ENCODE assay signal across 11 cellular contexts in the genomic region with DNA sequence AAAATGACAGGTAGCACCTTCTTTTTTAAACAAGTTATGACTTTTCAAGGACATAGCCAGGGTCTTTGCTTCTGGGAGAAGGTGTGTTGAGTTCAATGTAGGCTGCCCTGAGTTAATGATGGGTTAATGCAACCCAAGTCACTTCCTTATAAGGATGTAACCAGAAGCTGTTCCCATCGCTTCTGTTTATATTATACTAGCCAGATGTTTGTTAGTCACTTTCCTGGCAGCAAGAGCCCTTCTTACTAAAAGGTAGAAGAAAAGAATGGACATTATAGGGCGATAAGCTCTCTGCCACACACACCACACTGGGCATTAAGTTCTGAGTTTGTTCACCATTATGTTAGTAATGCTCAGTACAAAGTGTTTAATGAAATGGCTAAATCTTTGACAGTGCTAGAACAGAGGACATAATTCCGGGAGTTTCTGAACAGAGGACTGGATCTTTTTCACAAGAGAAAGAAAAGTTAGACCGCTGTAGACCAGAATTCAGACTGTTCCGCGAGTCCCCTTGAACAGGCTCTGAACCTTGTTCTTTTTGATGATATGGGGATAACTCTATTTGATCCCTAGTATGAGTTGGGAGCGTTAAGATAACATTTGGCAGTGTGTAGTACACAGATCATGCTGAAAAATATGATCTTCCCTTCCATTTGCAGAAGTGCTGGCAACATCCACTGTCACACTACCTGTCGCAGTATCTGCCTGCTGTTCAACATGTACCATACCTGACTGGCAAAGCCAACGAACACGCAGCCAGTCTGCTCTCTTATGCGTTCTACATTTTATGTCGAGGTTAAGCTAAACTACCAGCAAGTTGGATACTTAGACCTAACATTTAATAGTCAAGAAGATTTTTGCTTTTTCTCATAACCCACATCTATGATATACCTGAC. TPM values are rescaled to one million over a fixed set of nuclear protein-coding genes. Genes with fewer than 3 reads are reported as not detected.
A peak's percentile ranks its signal among the peaks of the same experiment; 100 is the strongest.
DNase-seq lines count a peak whose midpoint lies in the region; ATAC-seq and TF ChIP-seq lines count a peak whose summit lies in the region.
"Had no signal": no experiment of that assay in that cellular context is flagged by ENCODE, and none has a peak within 500 bp of the region (broad histone marks: within the 10 kb centered on the region; RNA-seq: fewer than 3 reads in every experiment).

No MANE protein-coding gene starts in this region.

- no peak for TF ChIP-seq CTCF in astrocyte of the spinal cord (IDR thresholded peaks at IDR 0.05; ENCODE audit: low read depth, low read length)

- H3K79me2 ChIP-seq in ACC112 (ENCODE audit: control insufficient read depth, insufficient read depth, low read length, unreplicated experiment), result no peaks in the 10 kb centered on the region

- H3K4me3 ChIP-seq in ACC112 (ENCODE audit: low read depth, low read length), result no peak overlapping the region
- no peak overlapping the region for H3K4me3 ChIP-seq in astrocyte of the spinal cord (ENCODE audit: low read depth, low read length)
- H3K4me3 ChIP-seq: lung had no signal

- no peaks in the 10 kb centered on the region for H3K36me3 ChIP-seq in ACC112 (ENCODE audit: insufficient read depth, low read length)

- DNase-seq in HT-29 (ENCODE audit: low spot score), result peak; percentile 23
- peak; percentile 92 for DNase-seq in astrocyte of the spinal cord (ENCODE audit: low read depth, low spot score)
- peak; percentile 92 for DNase-seq in iris pigment epithelial cell (ENCODE audit: low read depth)
- DNase-seq in activated gamma-delta T cell treated with Interleukin-2 at 50 U/mL for 16 hours, result no peak
- DNase-seq in DMS79 treated with DMSO at 0.1 percent for 48 hours (lab: John Stamatoyannopoulos, UW), result no peak
- no peak for DNase-seq in HPDE6-E6E7 (ENCODE audit: extremely low spot score)
- DNase-seq: CD8-positive, alpha-beta memory T cell; NCI-H774 had no signal

- H3K4me1 ChIP-seq in ACC112 (ENCODE audit: control insufficient read depth, insufficient read depth, low read length, unreplicated experiment), result peaks cover 11% of the 10 kb centered on the region

- no peaks in the 10 kb centered on the region for H3K27me3 ChIP-seq in ACC112 (ENCODE audit: insufficient read depth, low read length)

- in situ Hi-C loops in astrocyte of the spinal cord (cut with HindIII; ENCODE audit: low sequenced_read_pairs), result no loop called here

- peak overlapping the region; percentile 15; the same call in 1 of the 2 replicates for H3K27ac ChIP-seq in ACC112 (ENCODE audit: low read depth, low read length)

- ATAC-seq in GM18868 (IDR thresholded peaks at IDR 0.05; ENCODE audit: unreplicated experiment), result no peak

- H2AFZ ChIP-seq in ACC112 (ENCODE audit: low read length, unreplicated experiment), result no peak overlapping the region

RNA-seq across cellular contexts. Expression of a gene that starts 41.0 kb away (rescaled TPM):
- total RNA-seq in HT-29 (2014; rRNA removed; shearing (Covaris generic)), result 5.8 and 9.9 TPM in 2 replicates

Comparison
In these comparisons a context has a peak if more than half of its experiments do, and no peak if none do; other contexts are left out.
1. DNase-seq: peak in HT-29 (single experiment), astrocyte of the spinal cord (single experiment) and iris pigment epithelial cell (single experiment); none in activated gamma-delta T cell treated with Interleukin-2 at 50 U/mL for 16 hours (single experiment), DMS79 treated with DMSO at 0.1 percent for 48 hours (single experiment) and HPDE6-E6E7 (single experiment).